ENCODE assay signal across 17 cellular contexts in the genomic region with DNA sequence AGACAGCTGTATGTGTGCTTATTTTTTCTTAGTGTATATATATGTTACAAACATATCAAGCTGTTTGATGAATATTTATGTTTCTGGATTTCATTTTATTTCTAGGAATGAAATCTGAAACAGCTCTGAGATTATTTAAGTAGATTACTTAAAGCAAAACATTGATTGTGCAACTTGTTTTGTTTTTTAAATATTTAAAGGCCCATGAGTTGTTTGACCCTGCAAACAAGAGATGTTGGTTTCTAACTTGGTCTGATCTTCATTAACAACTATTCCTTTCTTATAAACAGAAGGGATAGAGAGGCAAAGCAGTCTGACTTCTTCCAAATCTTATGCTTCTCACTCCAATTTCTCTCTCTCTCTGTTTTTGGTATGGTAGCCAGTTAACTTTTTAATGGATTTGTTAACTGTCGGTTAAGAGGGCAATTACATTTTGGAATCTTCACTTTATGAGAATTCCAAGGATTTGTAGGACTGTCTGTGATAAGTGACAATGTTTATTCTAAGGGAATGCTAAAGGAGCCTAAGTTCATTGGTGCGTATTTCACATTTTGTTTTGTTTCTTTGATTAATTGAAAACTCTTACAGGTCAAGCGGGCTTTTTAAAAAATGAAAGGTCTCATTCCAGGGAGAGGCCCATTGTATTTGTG.
DNase-seq lines count a peak whose midpoint lies in the region; ATAC-seq, FAIRE-seq and TF ChIP-seq lines count a peak whose summit lies in the region.
"Had no signal": no experiment of that assay in that cellular context is flagged by ENCODE, and none has a peak within 500 bp of the region (broad histone marks: within the 10 kb centered on the region; RNA-seq: fewer than 3 reads in every experiment).

No MANE protein-coding gene starts in this region.

- no peak overlapping the region for H3K27ac ChIP-seq in IMR-90 (ENCODE audit: insufficient read depth, low read length)
- H3K27ac ChIP-seq in K562 (ENCODE audit: extremely low read depth, low read depth, low read length), result no peak overlapping the region
- H3K27ac ChIP-seq in lower lobe of right lung, result no peak overlapping the region
- H3K27ac ChIP-seq in gastrocnemius medialis, result no peak overlapping the region
- H3K27ac ChIP-seq: BLaER1 treated with 17β-estradiol and CSF1 and Interleukin-3, amounts not matched to agents 10 nM and 100 nM; GM23248 had no signal

- H3K27me3 ChIP-seq in IMR-90 (ENCODE audit: control insufficient read depth, insufficient read depth, low read length) (no peaks in the 10 kb centered on the region), K562 (ENCODE audit: control insufficient read depth in 2 of 2, insufficient read depth in 2 of 2, low read length in 2 of 2) (peaks cover 5 to 6% of the 10 kb centered on the region in 2 experiments; a peak in 3 of 5 replicates), lower lobe of right lung (ENCODE audit: low read depth) (peaks cover 9% of the 10 kb centered on the region), gastrocnemius medialis (peaks cover 0 to 8% (median 6%) of the 10 kb centered on the region in 3 donors)
- H3K27me3 ChIP-seq: BLaER1 treated with 17β-estradiol and CSF1 and Interleukin-3, amounts not matched to agents 10 nM and 100 nM had no signal

- no peak overlapping the region for H3K23ac ChIP-seq in IMR-90 (ENCODE audit: low read depth, low read length)

- H3K36me3 ChIP-seq in IMR-90 (ENCODE audit: control insufficient read depth, insufficient read depth, low read length) (no peaks in the 10 kb centered on the region), K562 (ENCODE audit: control insufficient read depth, insufficient read depth, low read length) (no peaks in the 10 kb centered on the region), lower lobe of right lung (no peaks in the 10 kb centered on the region), gastrocnemius medialis (no peaks in the 10 kb centered on the region)
- H3K36me3 ChIP-seq: BLaER1 treated with 17β-estradiol and CSF1 and Interleukin-3, amounts not matched to agents 10 nM and 100 nM had no signal

- TF ChIP-seq POLR2A in IMR-90 (IDR thresholded peaks at IDR 0.05; ENCODE audit: low read depth, low read length), result no peak
- TF ChIP-seq POLR2A in K562 (conservative IDR thresholded peaks at IDR 0.05), result no peak
- no peak for TF ChIP-seq POLR2A in gastrocnemius medialis (IDR thresholded peaks at IDR 0.05)

- ATAC-seq in IMR-90 (ENCODE audit: low read depth) (no peak), K562 (no peak), lower lobe of right lung (no peak), gastrocnemius medialis (no peak)

- POLR2A ChIA-PET in IMR-90 (lab: Charles Lee; ENCODE audit: unreplicated experiment), result no interaction called here
- POLR2A ChIA-PET in K562 (lab: Yijun Ruan, JAX), result interaction anchor here (0.5 kb wide), 1 partner anchor 400 kb away, joined by 3 read pairs; no protein-coding TSS in a partner anchor

- H3K9ac ChIP-seq in IMR-90 (ENCODE audit: low read depth, low read length), result no peak overlapping the region
- no peak overlapping the region for H3K9ac ChIP-seq in K562 (ENCODE audit: insufficient read depth in 1 of 2, low read depth in 2 of 2, low read length in 2 of 2)
- H3K9ac ChIP-seq: BLaER1 treated with 17β-estradiol and CSF1 and Interleukin-3, amounts not matched to agents 10 nM and 100 nM; GM23248 had no signal

- no peak overlapping the region for H3K56ac ChIP-seq in IMR-90 (ENCODE audit: extremely low read depth, insufficient read depth, low read length)

- in situ Hi-C loops in G401 (cut with HindIII; ENCODE audit: low sequenced_read_pairs) (no loop called here), IMR-90 (cut with MboI; ENCODE audit: low sequenced_read_pairs) (loop anchor here (25.0 kb wide), 1 partner anchor 809 kb away; no protein-coding TSS in a partner anchor), K562 (cut with MboI) (no loop called here), gastrocnemius medialis (cut with MboI; ENCODE audit: low sequenced_read_pairs in 4 of 4) (no loop called here)

- H2BK15ac ChIP-seq in IMR-90 (ENCODE audit: low read depth, low read length), result no peak overlapping the region

- no peak for FAIRE-seq in K562 (lab: Jason Lieb, UNC)
- FAIRE-seq: GM19239 had no signal

- H2BK5ac ChIP-seq in IMR-90 (ENCODE audit: low read depth, low read length, poor library complexity, severe bottlenecking), result no peak overlapping the region

- no peaks in the 10 kb centered on the region for H4K20me1 ChIP-seq in IMR-90 (ENCODE audit: insufficient read depth, low read length)
- no peaks in the 10 kb centered on the region for H4K20me1 ChIP-seq in K562 (replicated peaks; ENCODE audit: control insufficient read depth, insufficient read depth, low read length)
- H4K20me1 ChIP-seq: BLaER1 treated with 17β-estradiol and CSF1 and Interleukin-3, amounts not matched to agents 10 nM and 100 nM had no signal

- H2AK5ac ChIP-seq in IMR-90 (ENCODE audit: low read depth, low read length), result no peak overlapping the region

- no peak overlapping the region for H3K4me3 Mint-ChIP-seq in mesothelial cell of epicardium
- no peak overlapping the region for H3K4me3 Mint-ChIP-seq in activated naive CD4-positive, alpha-beta T cell treated with anti-CD3 and anti-CD28 coated beads, Interleukin-2, amount 10 ng/mL, durations not matched to agents 7 days and 5 days
- H3K4me3 Mint-ChIP-seq: CD4-positive, CD25-positive, alpha-beta regulatory T cell; HFFc6; IgD-negative memory B cell had no signal

- DNase-seq in G401 (ENCODE audit: low spot score), result peak; percentile 62
- DNase-seq in IMR-90, result no peak
- DNase-seq in K562 (ENCODE audit: extremely low read depth in 1 of 4, low spot score in 3 of 4), result no peak
- no peak for DNase-seq in mesothelial cell of epicardium (ENCODE audit: low spot score in 2 of 2, unreplicated experiment in 2 of 2)
- no peak for DNase-seq in lower lobe of right lung
- no peak for DNase-seq in foreskin melanocyte
- DNase-seq in activated naive CD4-positive, alpha-beta T cell treated with anti-CD3 and anti-CD28 coated beads, Interleukin-2, amount 10 ng/mL, durations not matched to agents 7 days and 5 days, result no peak
- DNase-seq in gastrocnemius medialis, result no peak
- DNase-seq: ACHN; CD4-positive, CD25-positive, alpha-beta regulatory T cell; GF-D8; H7; HFFc6 had no signal

- H2AK9ac ChIP-seq in IMR-90 (replicated peaks; ENCODE audit: low read depth, low read length, poor library complexity), result no peak overlapping the region

- no peak overlapping the region for H3K14ac ChIP-seq in IMR-90 (replicated peaks; ENCODE audit: low read depth, low read length)

- no peaks in the 10 kb centered on the region for H3K9me3 ChIP-seq in IMR-90 (ENCODE audit: control insufficient read depth, insufficient read depth, low read length)
- no peaks in the 10 kb centered on the region for H3K9me3 ChIP-seq in K562 (replicated peaks; ENCODE audit: control insufficient read depth, insufficient read depth, low read depth, low read length)
- H3K9me3 ChIP-seq in lower lobe of right lung, result no peaks in the 10 kb centered on the region
- no peaks in the 10 kb centered on the region for H3K9me3 ChIP-seq in gastrocnemius medialis

- no peak overlapping the region for H3K4me2 ChIP-seq in IMR-90 (ENCODE audit: low read depth, low read length)
- H3K4me2 ChIP-seq in K562 (ENCODE audit: insufficient read depth, low read length), result no peak overlapping the region

- H4K5ac ChIP-seq in IMR-90 (ENCODE audit: low read depth, low read length), result no peak overlapping the region

- BruUV-seq in IMR-90 (replicated peaks; lab: Mats Ljungman, UMichigan) (no TSS peak), K562 (replicated peaks; lab: Mats Ljungman, UMichigan) (no TSS peak)

- H3K27me3 Mint-ChIP-seq in mesothelial cell of epicardium (ENCODE audit: low read depth), result no peaks in the 10 kb centered on the region
- peaks cover 12% of the 10 kb centered on the region for H3K27me3 Mint-ChIP-seq in activated naive CD4-positive, alpha-beta T cell treated with anti-CD3 and anti-CD28 coated beads, Interleukin-2, amount 10 ng/mL, durations not matched to agents 7 days and 5 days

- no peak overlapping the region for H2BK120ac ChIP-seq in IMR-90 (ENCODE audit: low read depth, low read length)

- no peaks in the 10 kb centered on the region for H3K79me1 ChIP-seq in IMR-90 (ENCODE audit: low read depth in 1 of 2, low read length in 2 of 2)

- no CpG with 5 or more reads among the region's 3 CpGs for WGBS in IMR-90 (ENCODE audit: extremely low coverage in 2 of 2, insufficient read length in 1 of 2), 2 experiments
- 0% methylated on average over 3 of the region's 3 CpGs for WGBS in K562 (ENCODE audit: insufficient coverage, low coverage, missing lambda C conversion rate)

- H4K91ac ChIP-seq in IMR-90 (ENCODE audit: insufficient read depth, low read depth, low read length), result no peak overlapping the region

- dilution Hi-C loops in IMR-90 (cut with HindIII; ENCODE audit: low sequenced_read_pairs, unreplicated experiment), result no loop called here

- no peak overlapping the region for H4K8ac ChIP-seq in IMR-90 (ENCODE audit: low read depth in 2 of 2, low read length in 2 of 2)

- intact Hi-C loops in IMR-90 (cut with micrococcal nuclease) (loop anchor here (10.0 kb wide), 1 partner anchor 827 kb away; no protein-coding TSS in a partner anchor), K562 (cut with micrococcal nuclease) (no loop called here), lower lobe of right lung (cut with DNase I) (no loop called here), gastrocnemius medialis (cut with DNase I; ENCODE audit: low total_unique reads) (no loop called here)

- no peak overlapping the region for H3K18ac ChIP-seq in IMR-90 (ENCODE audit: low read depth, low read length)

- H3K9me3 Mint-ChIP-seq in mesothelial cell of epicardium, result peaks cover 7% of the 10 kb centered on the region
- H3K9me3 Mint-ChIP-seq in activated naive CD4-positive, alpha-beta T cell treated with anti-CD3 and anti-CD28 coated beads, Interleukin-2, amount 10 ng/mL, durations not matched to agents 7 days and 5 days, result no peaks in the 10 kb centered on the region
- H3K9me3 Mint-ChIP-seq: HFFc6 had no signal

- TF ChIP-seq RAD21 in IMR-90 (IDR thresholded peaks at IDR 0.05; ENCODE audit: low read length) (no peak), K562 (CRISPR knock-in tag; conservative IDR thresholded peaks at IDR 0.05 in 1 of 2, IDR thresholded peaks at IDR 0.05 in 1 of 2) (no peak)

- H3K27ac Mint-ChIP-seq in mesothelial cell of epicardium, result peak overlapping the region; percentile 72
- H3K27ac Mint-ChIP-seq in activated naive CD4-positive, alpha-beta T cell treated with anti-CD3 and anti-CD28 coated beads, Interleukin-2, amount 10 ng/mL, durations not matched to agents 7 days and 5 days, result no peak overlapping the region
- H3K27ac Mint-ChIP-seq: CD4-positive, CD25-positive, alpha-beta regulatory T cell; HFFc6; IgD-negative memory B cell had no signal

- no peaks in the 10 kb centered on the region for H3K79me2 ChIP-seq in K562 (ENCODE audit: control insufficient read depth, insufficient read depth, low read length)

- no peak for TF ChIP-seq EP300 in K562 (IDR thresholded peaks at IDR 0.05; ENCODE audit: low read length)

- no peak for TF ChIP-seq CTCF in IMR-90 (conservative IDR thresholded peaks at IDR 0.05; ENCODE audit: low read depth, low read length)
- TF ChIP-seq CTCF in K562 (IDR thresholded peaks at IDR 0.05 in 2 of 3, conservative IDR thresholded peaks at IDR 0.05 in 1 of 3; ENCODE audit: insufficient read depth in 2 of 3, low read depth in 1 of 3, low read length in 3 of 3), result no peak
- TF ChIP-seq CTCF in mesothelial cell of epicardium (IDR thresholded peaks at IDR 0.05; ENCODE audit: unreplicated experiment), result no peak
- TF ChIP-seq CTCF in lower lobe of right lung (IDR thresholded peaks at IDR 0.05), result no peak
- no peak for TF ChIP-seq CTCF in gastrocnemius medialis (IDR thresholded peaks at IDR 0.05 in 4 of 5, conservative IDR thresholded peaks at IDR 0.05 in 1 of 5)

- no peak overlapping the region for H2BK20ac ChIP-seq in IMR-90 (ENCODE audit: low read depth, low read length)

- H3K4me1 Mint-ChIP-seq in mesothelial cell of epicardium, result peaks cover 37% of the 10 kb centered on the region
- H3K4me1 Mint-ChIP-seq in activated naive CD4-positive, alpha-beta T cell treated with anti-CD3 and anti-CD28 coated beads, Interleukin-2, amount 10 ng/mL, durations not matched to agents 7 days and 5 days, result no peaks in the 10 kb centered on the region
- H3K4me1 Mint-ChIP-seq: CD4-positive, CD25-positive, alpha-beta regulatory T cell; IgD-negative memory B cell had no signal

- H3K36me3 Mint-ChIP-seq in mesothelial cell of epicardium, result no peaks in the 10 kb centered on the region
- no peaks in the 10 kb centered on the region for H3K36me3 Mint-ChIP-seq in activated naive CD4-positive, alpha-beta T cell treated with anti-CD3 and anti-CD28 coated beads, Interleukin-2, amount 10 ng/mL, durations not matched to agents 7 days and 5 days
- H3K36me3 Mint-ChIP-seq: CD4-positive, CD25-positive, alpha-beta regulatory T cell; IgD-negative memory B cell had no signal

- H3K9me1 ChIP-seq in IMR-90 (ENCODE audit: insufficient read depth, low read length) (no peaks in the 10 kb centered on the region; the same call in 1 of the 2 replicates), K562 (ENCODE audit: control insufficient read depth, insufficient read depth, low read length) (no peaks in the 10 kb centered on the region)

- CTCF ChIA-PET in IMR-90 (lab: Yijun Ruan, JAX), result no interaction called here
- CTCF ChIA-PET in K562 (lab: Yijun Ruan, JAX; ENCODE audit: low intra/inter-chr PET ratio), result no interaction called here
- CTCF ChIA-PET in activated naive CD4-positive, alpha-beta T cell treated with anti-CD3 and anti-CD28 coated beads, Interleukin-2, amount 10 ng/mL, durations not matched to agents 7 days and 5 days (lab: Charles Lee), result no interaction called here

- H3K4me1 ChIP-seq in IMR-90 (ENCODE audit: control insufficient read depth, insufficient read depth, low read length) (no peaks in the 10 kb centered on the region), K562 (replicated peaks in 1 of 2; ENCODE audit: control insufficient read depth in 2 of 2, insufficient read depth in 2 of 2, low read length in 2 of 2) (no peaks in the 10 kb centered on the region), lower lobe of right lung (no peaks in the 10 kb centered on the region), gastrocnemius medialis (no peaks in the 10 kb centered on the region)

- no peak overlapping the region for H2AFZ ChIP-seq in IMR-90 (replicated peaks; ENCODE audit: low read length, poor library complexity)
- no peak overlapping the region for H2AFZ ChIP-seq in K562 (ENCODE audit: low read depth, low read length)
- H2AFZ ChIP-seq: GM23248 had no signal

- H3K4me3 ChIP-seq in IMR-90 (ENCODE audit: insufficient read depth, low read depth, low read length) (no peak overlapping the region), K562 (no peak overlapping the region), lower lobe of right lung (no peak overlapping the region), gastrocnemius medialis (no peak overlapping the region)
- H3K4me3 ChIP-seq: BLaER1 treated with 17β-estradiol and CSF1 and Interleukin-3, amounts not matched to agents 10 nM and 100 nM; GM23248 had no signal

- no peak overlapping the region for H3K4ac ChIP-seq in IMR-90 (ENCODE audit: low read depth, low read length)
